In genomic region chr1:44634790-44635189, GRCh38 we compare ENCODE assay signal across 27 cellular contexts. TPM values are rescaled to one million over a fixed set of nuclear protein-coding genes. Genes with fewer than 3 reads are reported as not detected.
DNase-seq lines count a peak whose midpoint lies in the region; ATAC-seq and TF ChIP-seq lines count a peak whose summit lies in the region.
"Had no signal": no experiment of that assay in that cellular context is flagged by ENCODE, and none has a peak within 500 bp of the region (broad histone marks: within the 10 kb centered on the region; RNA-seq: fewer than 3 reads in every experiment).

No MANE protein-coding gene starts in this region.

- CTCF ChIA-PET in activated CD8-positive, alpha-beta T cell treated with anti-CD3 and anti-CD28 coated beads for 36 hours (lab: Charles Lee), result interaction anchor here (1.2 to 16.6 kb wide), 3 partner anchors 16 to 62 kb away, joined by 3 to 156 read pairs (median 3); no protein-coding TSS in a partner anchor
- CTCF ChIA-PET in activated CD8-positive, alpha-beta T cell treated with anti-CD3 and anti-CD28 coated beads, Interleukin-2, amount 10 ng/mL, durations not matched to agents 7 days and 5 days (lab: Charles Lee), result interaction anchor here (0.7 to 5.4 kb wide), 6 partner anchors 11 to 62 kb away, joined by 3 to 59 read pairs (median 4); partner anchors contain the start of genes ARMH1 and TMEM53
- CTCF ChIA-PET in CD8-positive, alpha-beta T cell (lab: Charles Lee), result interaction anchor here (0.6 to 7.3 kb wide), 2 partner anchors 17 to 47 kb away, joined by 3 to 54 read pairs; no protein-coding TSS in a partner anchor
- CTCF ChIA-PET in WTC11 (lab: Charles Lee), result interaction anchor here (0.8 to 1.2 kb wide), 3 partner anchors 17 to 25 kb away, joined by 3 to 9 read pairs (median 4); no protein-coding TSS in a partner anchor

- no peaks in the 10 kb centered on the region for H3K9me3 ChIP-seq in CD8-positive, alpha-beta T cell (ENCODE audit: low read length)
- H3K9me3 ChIP-seq: A549, suprapubic skin, uterus had no signal

- H3K27ac ChIP-seq in CD8-positive, alpha-beta T cell (ENCODE audit: low read depth, low read length), result no peak overlapping the region
- H3K27ac ChIP-seq: A549, epithelial cell of prostate, suprapubic skin, uterus, VCaP had no signal

- H3K36me3 ChIP-seq in CD8-positive, alpha-beta T cell (ENCODE audit: insufficient read depth, low read length), result peaks cover 46% of the 10 kb centered on the region
- H3K36me3 ChIP-seq: uterus had no signal

- no peak for DNase-seq in activated CD8-positive, alpha-beta T cell treated with anti-CD3 and anti-CD28 coated beads for 36 hours
- DNase-seq in activated CD8-positive, alpha-beta T cell treated with anti-CD3 and anti-CD28 coated beads, Interleukin-2, amount 10 ng/mL, durations not matched to agents 7 days and 5 days, result no peak
- no peak for DNase-seq in CD8-positive, alpha-beta T cell
- no peak for DNase-seq in activated naive CD8-positive, alpha-beta T cell treated with anti-CD3 and anti-CD28 coated beads for 36 hours
- DNase-seq in nephron progenitor cell, result no peak
- DNase-seq in DMS53 (lab: John Stamatoyannopoulos, UW), result no peak
- DNase-seq in WTC11 (ENCODE audit: low spot score), result no peak
- DNase-seq: activated CD4-positive, alpha-beta T cell treated with anti-CD3 and anti-CD28 coated beads, Interleukin-2, amount 50 U/mL, for 48 hours; activated naive CD4-positive, alpha-beta T cell; GOT3; IMR-90; kidney glomerular epithelial cell; NCI-H1105; NCI-H2029 treated with DMSO at 0.1 percent for 48 hours; NCI-H2227 treated with DMSO at 0.1 percent for 48 hours; occipital lobe; small intestine; stimulated activated CD4-positive, alpha-beta T cell treated with anti-CD3 and anti-CD28 coated beads, Interleukin-1b, Interleukin-23, amount 100 ng/mL, for 48 hours; uterus had no signal

- H3K9me3 Mint-ChIP-seq in activated CD8-positive, alpha-beta T cell treated with anti-CD3 and anti-CD28 coated beads for 36 hours, result no peaks in the 10 kb centered on the region
- no peaks in the 10 kb centered on the region for H3K9me3 Mint-ChIP-seq in activated CD8-positive, alpha-beta T cell treated with anti-CD3 and anti-CD28 coated beads, Interleukin-2, amount 10 ng/mL, durations not matched to agents 7 days and 5 days (ENCODE audit: insufficient read depth)
- H3K9me3 Mint-ChIP-seq in CD8-positive, alpha-beta T cell, result no peaks in the 10 kb centered on the region
- H3K9me3 Mint-ChIP-seq in activated naive CD8-positive, alpha-beta T cell treated with anti-CD3 and anti-CD28 coated beads for 36 hours, result no peaks in the 10 kb centered on the region
- H3K9me3 Mint-ChIP-seq in nephron progenitor cell (no peaks in the 10 kb centered on the region), WTC11 (no peaks in the 10 kb centered on the region)

- POLR2A ChIA-PET in activated CD8-positive, alpha-beta T cell treated with anti-CD3 and anti-CD28 coated beads for 36 hours (lab: Charles Lee), result interaction anchor here (0.8 to 4.3 kb wide), 5 partner anchors 10 to 96 kb away, joined by 3 to 22 read pairs (median 3); no protein-coding TSS in a partner anchor
- POLR2A ChIA-PET in activated CD8-positive, alpha-beta T cell treated with anti-CD3 and anti-CD28 coated beads, Interleukin-2, amount 10 ng/mL, durations not matched to agents 7 days and 5 days (lab: Charles Lee), result interaction anchor here (0.9 kb wide), 2 partner anchors 11 to 96 kb away, joined by 3 to 4 read pairs; partner anchors contain the start of gene RNU5D-1
- POLR2A ChIA-PET in CD8-positive, alpha-beta T cell (lab: Charles Lee), result no interaction called here
- POLR2A ChIA-PET in WTC11 (lab: Charles Lee), result no interaction called here

- H3K27me3 ChIP-seq in CD8-positive, alpha-beta T cell (ENCODE audit: insufficient read depth, low read length), result no peaks in the 10 kb centered on the region
- H3K27me3 ChIP-seq: suprapubic skin, uterus had no signal

- peaks cover 39% of the 10 kb centered on the region for H3K4me1 Mint-ChIP-seq in activated CD8-positive, alpha-beta T cell treated with anti-CD3 and anti-CD28 coated beads for 36 hours (ENCODE audit: low read depth)
- peaks cover 27% of the 10 kb centered on the region for H3K4me1 Mint-ChIP-seq in activated CD8-positive, alpha-beta T cell treated with anti-CD3 and anti-CD28 coated beads, Interleukin-2, amount 10 ng/mL, durations not matched to agents 7 days and 5 days (ENCODE audit: low read depth)
- H3K4me1 Mint-ChIP-seq in CD8-positive, alpha-beta T cell (ENCODE audit: low read depth), result peaks cover 57% of the 10 kb centered on the region
- H3K4me1 Mint-ChIP-seq in activated naive CD8-positive, alpha-beta T cell treated with anti-CD3 and anti-CD28 coated beads for 36 hours, result peaks cover 33% of the 10 kb centered on the region
- peaks cover 87% of the 10 kb centered on the region for H3K4me1 Mint-ChIP-seq in nephron progenitor cell
- H3K4me1 Mint-ChIP-seq in WTC11, result peaks cover 26% of the 10 kb centered on the region

- no peaks in the 10 kb centered on the region for H3K27me3 Mint-ChIP-seq in activated CD8-positive, alpha-beta T cell treated with anti-CD3 and anti-CD28 coated beads for 36 hours
- H3K27me3 Mint-ChIP-seq in activated CD8-positive, alpha-beta T cell treated with anti-CD3 and anti-CD28 coated beads, Interleukin-2, amount 10 ng/mL, durations not matched to agents 7 days and 5 days (ENCODE audit: low read depth), result no peaks in the 10 kb centered on the region
- H3K27me3 Mint-ChIP-seq in CD8-positive, alpha-beta T cell (ENCODE audit: low read depth), result no peaks in the 10 kb centered on the region
- H3K27me3 Mint-ChIP-seq in activated naive CD8-positive, alpha-beta T cell treated with anti-CD3 and anti-CD28 coated beads for 36 hours, result no peaks in the 10 kb centered on the region
- H3K27me3 Mint-ChIP-seq in nephron progenitor cell (ENCODE audit: low read depth, poor library complexity) (peaks cover 7% of the 10 kb centered on the region), WTC11 (ENCODE audit: low read depth) (no peaks in the 10 kb centered on the region)
- H3K27me3 Mint-ChIP-seq: B cell had no signal

- H3K4me3 ChIP-seq in CD8-positive, alpha-beta T cell (ENCODE audit: low read depth, low read length), result no peak overlapping the region
- H3K4me3 ChIP-seq: A549, lung, suprapubic skin, uterus had no signal

- intact Hi-C loops in activated CD8-positive, alpha-beta T cell treated with anti-CD3 and anti-CD28 coated beads for 36 hours (cut with micrococcal nuclease), result no loop called here
- intact Hi-C loops in CD8-positive, alpha-beta T cell (cut with DNase I, micrococcal nuclease), result loop anchor here in 1 of 2 experiments (5.0 kb wide), 1 partner anchor 687 kb away; the partner anchor contains the start of gene IPO13

- H3K4me3 Mint-ChIP-seq in activated CD8-positive, alpha-beta T cell treated with anti-CD3 and anti-CD28 coated beads for 36 hours, result no peak overlapping the region
- H3K4me3 Mint-ChIP-seq in activated CD8-positive, alpha-beta T cell treated with anti-CD3 and anti-CD28 coated beads, Interleukin-2, amount 10 ng/mL, durations not matched to agents 7 days and 5 days, result no peak overlapping the region
- H3K4me3 Mint-ChIP-seq in CD8-positive, alpha-beta T cell, result no peak overlapping the region
- H3K4me3 Mint-ChIP-seq in activated naive CD8-positive, alpha-beta T cell treated with anti-CD3 and anti-CD28 coated beads for 36 hours, result no peak overlapping the region
- peak overlapping the region; percentile 49 for H3K4me3 Mint-ChIP-seq in nephron progenitor cell
- H3K4me3 Mint-ChIP-seq in WTC11, result no peak overlapping the region

- H3K4me1 ChIP-seq in CD8-positive, alpha-beta T cell (ENCODE audit: insufficient read depth, low read length), result peaks cover 20% of the 10 kb centered on the region

- peaks cover 38% of the 10 kb centered on the region for H3K36me3 Mint-ChIP-seq in activated CD8-positive, alpha-beta T cell treated with anti-CD3 and anti-CD28 coated beads for 36 hours (ENCODE audit: low read depth)
- H3K36me3 Mint-ChIP-seq in activated CD8-positive, alpha-beta T cell treated with anti-CD3 and anti-CD28 coated beads, Interleukin-2, amount 10 ng/mL, durations not matched to agents 7 days and 5 days (ENCODE audit: low read depth), result peaks cover 40% of the 10 kb centered on the region
- H3K36me3 Mint-ChIP-seq in CD8-positive, alpha-beta T cell, result peaks cover 64% of the 10 kb centered on the region
- H3K36me3 Mint-ChIP-seq in activated naive CD8-positive, alpha-beta T cell treated with anti-CD3 and anti-CD28 coated beads for 36 hours, result peaks cover 31% of the 10 kb centered on the region
- H3K36me3 Mint-ChIP-seq in nephron progenitor cell (ENCODE audit: low read depth) (peaks cover 53% of the 10 kb centered on the region), WTC11 (peaks cover 56% of the 10 kb centered on the region)

- no peak for ATAC-seq in activated CD8-positive, alpha-beta T cell treated with anti-CD3 and anti-CD28 coated beads for 36 hours
- no peak for ATAC-seq in activated CD8-positive, alpha-beta T cell treated with anti-CD3 and anti-CD28 coated beads, Interleukin-2, amount 10 ng/mL, durations not matched to agents 7 days and 5 days
- ATAC-seq in CD8-positive, alpha-beta T cell, result no peak
- ATAC-seq in GM19395 (IDR thresholded peaks at IDR 0.05; ENCODE audit: unreplicated experiment) (no peak), WTC11 (no peak)
- ATAC-seq: A549, SK-N-SH treated with all-trans-retinoic acid at 6 μM for 48 hours had no signal

- peak overlapping the region; percentile 95 for H3K27ac Mint-ChIP-seq in activated CD8-positive, alpha-beta T cell treated with anti-CD3 and anti-CD28 coated beads for 36 hours
- H3K27ac Mint-ChIP-seq in activated CD8-positive, alpha-beta T cell treated with anti-CD3 and anti-CD28 coated beads, Interleukin-2, amount 10 ng/mL, durations not matched to agents 7 days and 5 days, result no peak overlapping the region
- H3K27ac Mint-ChIP-seq in CD8-positive, alpha-beta T cell, result peak overlapping the region; percentile 33
- H3K27ac Mint-ChIP-seq in activated naive CD8-positive, alpha-beta T cell treated with anti-CD3 and anti-CD28 coated beads for 36 hours, result peak overlapping the region; percentile 62
- no peak overlapping the region for H3K27ac Mint-ChIP-seq in nephron progenitor cell
- H3K27ac Mint-ChIP-seq in WTC11, result no peak overlapping the region; the same call in 1 of the 2 replicates

- TF ChIP-seq CTCF in activated CD8-positive, alpha-beta T cell treated with anti-CD3 and anti-CD28 coated beads for 36 hours (IDR thresholded peaks at IDR 0.05), result no peak
- no peak for TF ChIP-seq CTCF in CD8-positive, alpha-beta T cell (IDR thresholded peaks at IDR 0.05)
- TF ChIP-seq CTCF in nephron progenitor cell (IDR thresholded peaks at IDR 0.05), result no peak
- TF ChIP-seq CTCF in WTC11 (IDR thresholded peaks at IDR 0.05), result no peak

RNA-seq across cellular contexts. Expression of gene TMEM53, which starts 39.5 kb away (rescaled TPM):
- 1 to 10 TPM; 2.3 to 3.5 TPM for total RNA-seq in activated CD8-positive, alpha-beta T cell treated with anti-CD3 and anti-CD28 coated beads for 36 hours
- total RNA-seq in activated CD8-positive, alpha-beta T cell treated with anti-CD3 and anti-CD28 coated beads, Interleukin-2, amount 10 ng/mL, durations not matched to agents 7 days and 5 days, result 1 to 10 TPM; 4.0 to 4.6 TPM
- total RNA-seq in CD8-positive, alpha-beta T cell, result 1 to 10 TPM in 1 of 2 experiments, not detected in 1; 1.2 TPM
- 1 to 10 TPM; 2.5 to 2.6 TPM for total RNA-seq in activated naive CD8-positive, alpha-beta T cell treated with anti-CD3 and anti-CD28 coated beads for 36 hours
- total RNA-seq in WTC11 (2021), result 8.2 to 10.9 TPM (median 10.0 TPM) in 3 replicates

RNA-seq across cellular contexts. Expression of gene ARMH1, which starts 39.7 kb away (rescaled TPM):
- total RNA-seq in activated CD8-positive, alpha-beta T cell treated with anti-CD3 and anti-CD28 coated beads for 36 hours, result 100 to 1,000 TPM; 162 to 165 TPM
- 10 to 100 TPM; 80.0 to 88.4 TPM for total RNA-seq in activated CD8-positive, alpha-beta T cell treated with anti-CD3 and anti-CD28 coated beads, Interleukin-2, amount 10 ng/mL, durations not matched to agents 7 days and 5 days
- total RNA-seq in CD8-positive, alpha-beta T cell, result 100 to 1,000 TPM; 117 to 128 TPM
- 100 to 1,000 TPM; 139 to 144 TPM for total RNA-seq in activated naive CD8-positive, alpha-beta T cell treated with anti-CD3 and anti-CD28 coated beads for 36 hours
- total RNA-seq in WTC11 (2021), result 0.74 to 1.6 TPM (median 0.78 TPM) in 3 replicates

Comparison
In these comparisons a context has a peak if more than half of its experiments do, and no peak if none do; other contexts are left out.
1. H3K27ac Mint-ChIP-seq: peak in activated CD8-positive, alpha-beta T cell treated with anti-CD3 and anti-CD28 coated beads for 36 hours (single experiment), CD8-positive, alpha-beta T cell (single experiment) and activated naive CD8-positive, alpha-beta T cell treated with anti-CD3 and anti-CD28 coated beads for 36 hours (single experiment); none in activated CD8-positive, alpha-beta T cell treated with anti-CD3 and anti-CD28 coated beads, Interleukin-2, amount 10 ng/mL, durations not matched to agents 7 days and 5 days (single experiment), nephron progenitor cell (single experiment) and WTC11 (single experiment).
2. RNA of gene ARMH1, which starts 39.7 kb away (total RNA-seq): 162 to 165 TPM in activated CD8-positive, alpha-beta T cell treated with anti-CD3 and anti-CD28 coated beads for 36 hours, 139 to 144 TPM in activated naive CD8-positive, alpha-beta T cell treated with anti-CD3 and anti-CD28 coated beads for 36 hours, 117 to 128 TPM in CD8-positive, alpha-beta T cell and 80.0 to 88.4 TPM in activated CD8-positive, alpha-beta T cell treated with anti-CD3 and anti-CD28 coated beads, Interleukin-2, amount 10 ng/mL, durations not matched to agents 7 days and 5 days; 0.74 to 1.6 TPM in WTC11; every median in the first group is over 10 times any median in the second.
3. POLR2A ChIA-PET loops: an anchor here in activated CD8-positive, alpha-beta T cell treated with anti-CD3 and anti-CD28 coated beads for 36 hours (0.8 to 4.3 kb wide) and activated CD8-positive, alpha-beta T cell treated with anti-CD3 and anti-CD28 coated beads, Interleukin-2, amount 10 ng/mL, durations not matched to agents 7 days and 5 days (0.9 kb wide); none called in CD8-positive, alpha-beta T cell and WTC11.